8 cellular contexts compared by ENCODE assay signal in the genomic region with DNA sequence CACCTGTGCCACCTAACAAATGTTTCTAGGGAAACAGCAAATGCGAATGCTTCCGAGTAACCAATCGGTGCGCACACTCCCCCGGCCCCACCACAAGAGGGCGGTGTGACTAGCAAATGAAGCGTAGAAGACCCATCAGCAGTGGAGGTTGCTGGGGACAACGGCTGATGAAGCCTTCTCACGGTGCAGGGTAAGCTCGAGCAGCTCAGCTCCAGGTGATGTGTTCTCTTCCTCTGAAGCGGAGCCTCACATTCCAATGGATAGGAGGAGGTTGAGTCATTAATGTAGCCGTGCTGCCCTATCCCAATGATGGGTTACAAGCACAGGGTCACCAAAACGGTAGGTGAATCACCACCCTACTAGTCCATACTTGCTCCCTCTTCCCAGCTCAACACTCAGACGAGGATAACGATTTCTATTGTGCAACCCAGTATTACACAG.
DNase-seq lines count a peak whose midpoint lies in the region; ATAC-seq, FAIRE-seq and TF ChIP-seq lines count a peak whose summit lies in the region.

No MANE protein-coding gene starts in this region.

- no peaks in the 10 kb centered on the region for H3K23me2 ChIP-seq in H1 (ENCODE audit: low read depth, low read length)

- no peak for TF ChIP-seq EP300 in H1 (IDR thresholded peaks at IDR 0.05; ENCODE audit: borderline replicate concordance in 1 of 2, low read depth in 2 of 2, low read length in 2 of 2)

- peaks cover 0 to 8% (median 1%) of the 10 kb centered on the region in 4 experiments; a peak in 2 of 7 replicates for H3K4me1 ChIP-seq in H1 (replicated peaks in 1 of 4; ENCODE audit: control insufficient read depth in 3 of 4, insufficient read depth in 4 of 4, low read length in 3 of 4)

- peak; percentile 85 to 96 (median 95) for TF ChIP-seq CTCF in H1 (IDR thresholded peaks at IDR 0.05; ENCODE audit: control extremely low read depth in 1 of 3, insufficient read depth in 1 of 3, low read depth in 1 of 3, low read length in 3 of 3)
- TF ChIP-seq CTCF in nephron progenitor cell (IDR thresholded peaks at IDR 0.05) = peak; percentile 59

- no peak overlapping the region for H4K91ac ChIP-seq in H1 (replicated peaks; ENCODE audit: insufficient read length, low read length)

- no peak overlapping the region for H3K4me2 ChIP-seq in H1 (ENCODE audit: insufficient read depth in 1 of 2, low read depth in 2 of 2, low read length in 2 of 2)

- peaks cover 10% of the 10 kb centered on the region for H3K4me1 Mint-ChIP-seq in nephron progenitor cell

- DNase-seq in GM03348 (ENCODE audit: low spot score) (peak; percentile 49), MG63 (peak; percentile 47), UCSD-AML1 (lab: John Stamatoyannopoulos, UW; ENCODE audit: unreplicated experiment) (peak; percentile 53), H1 (ENCODE audit: low read depth in 1 of 2, low spot score in 2 of 2) (peak; percentile 43 to 91), nephron progenitor cell (peak; percentile 61), frontal cortex (ENCODE audit: low spot score in 2 of 2) (no peak), inferior parietal cortex (ENCODE audit: extremely low spot score) (no peak)

- no peaks in the 10 kb centered on the region for H3K79me1 ChIP-seq in H1 (ENCODE audit: low read depth, low read length)

- H3K18ac ChIP-seq in H1 (ENCODE audit: extremely low read depth, low read length) = no peak overlapping the region

- H4K20me1 ChIP-seq in H1 (replicated peaks in 1 of 2; ENCODE audit: control insufficient read depth in 1 of 2, insufficient read depth in 2 of 2, low read length in 2 of 2) = no peaks in the 10 kb centered on the region

- no peak overlapping the region for H3K14ac ChIP-seq in H1 (ENCODE audit: insufficient read length)

- no peak overlapping the region for H2BK12ac ChIP-seq in H1 (ENCODE audit: low read depth, low read length)

- H3K23ac ChIP-seq in H1 (ENCODE audit: insufficient read length) = no peak overlapping the region

- H2BK20ac ChIP-seq in H1 (ENCODE audit: low read length) = no peak overlapping the region

- 0 out of 2 replicates have a peak overlapping the region, but pooled peaks have one; percentile 86 for H2AFZ ChIP-seq in H1 (ENCODE audit: low read length)

- peak; percentile 77 to 79 for TF ChIP-seq RAD21 in H1 (IDR thresholded peaks at IDR 0.05 in 1 of 2, conservative IDR thresholded peaks at IDR 0.05 in 1 of 2; ENCODE audit: low read depth in 2 of 2, low read length in 2 of 2)

- H2BK120ac ChIP-seq in H1 (replicated peaks; ENCODE audit: low read depth, low read length) = no peak overlapping the region

- H2BK15ac ChIP-seq in H1 (ENCODE audit: low read length) = no peak overlapping the region

- H3K4me3 Mint-ChIP-seq in nephron progenitor cell = no peak overlapping the region

- no peak for TF ChIP-seq POLR2A in H1 (IDR thresholded peaks at IDR 0.05; ENCODE audit: control extremely low read depth in 1 of 2, low read depth in 2 of 2, low read length in 2 of 2)

- no peak overlapping the region for H2BK5ac ChIP-seq in H1 (ENCODE audit: low read depth, low read length)

- ATAC-seq in GM21619 (IDR thresholded peaks at IDR 0.05; ENCODE audit: unreplicated experiment) = no peak

- H3K4me3 ChIP-seq in MG63 (no peak overlapping the region), H1 (ENCODE audit: extremely low read depth in 1 of 4, insufficient read depth in 2 of 4, low read depth in 3 of 4, low read length in 4 of 4) (no peak overlapping the region)

- FAIRE-seq in H1 (lab: Jason Lieb, UNC) (peak; percentile 94), frontal cortex (lab: Jason Lieb, UNC) (no peak)

- no peak overlapping the region for H3K27ac ChIP-seq in H1 (ENCODE audit: low read depth, low read length)

- no peaks in the 10 kb centered on the region for H3K36me3 Mint-ChIP-seq in nephron progenitor cell (ENCODE audit: low read depth)

- no peak overlapping the region for H3K27ac Mint-ChIP-seq in nephron progenitor cell

- no peak overlapping the region for H4K5ac ChIP-seq in H1 (ENCODE audit: insufficient read length, low read depth, low read length)

- H3K36me3 ChIP-seq in MG63 = no peaks in the 10 kb centered on the region
- no peaks in the 10 kb centered on the region for H3K36me3 ChIP-seq in H1 (ENCODE audit: control insufficient read depth in 2 of 4, insufficient read depth in 4 of 4, low read length in 3 of 4)

- POLR2A ChIA-PET in H1 (lab: Charles Lee; ENCODE audit: partially characterized antibody) = no interaction called here

- H3K79me2 ChIP-seq in H1 (ENCODE audit: control insufficient read depth in 1 of 2, insufficient read depth in 2 of 2, low read length in 2 of 2) = no peaks in the 10 kb centered on the region

- H3K56ac ChIP-seq in H1 (replicated peaks; ENCODE audit: insufficient read length, low read depth, low read length) = no peak overlapping the region

- peaks cover 7% of the 10 kb centered on the region for H3K27me3 Mint-ChIP-seq in nephron progenitor cell (ENCODE audit: low read depth, poor library complexity)

- H3K27me3 ChIP-seq in MG63 = no peaks in the 10 kb centered on the region
- no peaks in the 10 kb centered on the region for H3K27me3 ChIP-seq in H1 (replicated peaks in 1 of 4; ENCODE audit: control insufficient read depth in 3 of 4, extremely low read depth in 1 of 4, insufficient read depth in 3 of 4, low read length in 3 of 4)

- no peaks in the 10 kb centered on the region for H3K9me3 ChIP-seq in MG63
- H3K9me3 ChIP-seq in H1 (ENCODE audit: insufficient read depth in 2 of 2, low read depth in 1 of 2, low read length in 1 of 2) = no peaks in the 10 kb centered on the region

- H3K9me3 Mint-ChIP-seq in nephron progenitor cell = peaks cover 20% of the 10 kb centered on the region

- CTCF ChIA-PET in H1 (lab: Charles Lee; ENCODE audit: partially characterized antibody) = no interaction called here

- no peak overlapping the region for H3K9ac ChIP-seq in H1 (replicated peaks in 1 of 4; ENCODE audit: extremely low read depth in 1 of 4, low read depth in 3 of 4, low read length in 3 of 4)

- H4K8ac ChIP-seq in H1 (ENCODE audit: extremely low read depth, insufficient read depth, low read length) = no peak overlapping the region

- no peak overlapping the region for H3K4ac ChIP-seq in H1 (replicated peaks; ENCODE audit: insufficient read length, low read depth, low read length)

- 36% methylated on average over 15 of the region's 15 CpGs; no CpG with 5 or more reads in 1 of the 2 experiments for WGBS in H1 (ENCODE audit: extremely low coverage in 1 of 2, insufficient coverage in 1 of 2, insufficient read length in 1 of 2, insufficient replicate concordance in 2 of 2, low coverage in 1 of 2, low lambda C conversion rate in 2 of 2, missing lambda C conversion rate in 1 of 2), 2 experiments

- no peak overlapping the region for H2AK5ac ChIP-seq in H1 (ENCODE audit: low read depth, low read length)

TF ChIP-seq in H1, 55 proteins besides CTCF, POLR2A, EP300 and RAD21:
- no peak for TF ChIP-seq CREB1 (IDR thresholded peaks at IDR 0.05)
- no peak for TF ChIP-seq POLR2AphosphoS5 (IDR thresholded peaks at IDR 0.05; ENCODE audit: low read depth, low read length)
- no peak for TF ChIP-seq HDAC2 (IDR thresholded peaks at IDR 0.05; ENCODE audit: borderline replicate concordance in 1 of 2, low read depth in 2 of 2, low read length in 2 of 2)
- TF ChIP-seq SIX5 (IDR thresholded peaks at IDR 0.05; ENCODE audit: low read depth, low read length) = no peak
- TF ChIP-seq BRCA1 (IDR thresholded peaks at IDR 0.05; ENCODE audit: low read depth, low read length) = no peak
- TF ChIP-seq HDAC6 (IDR thresholded peaks at IDR 0.05; ENCODE audit: low read depth, low read length) = no peak
- TF ChIP-seq CHD2 (IDR thresholded peaks at IDR 0.05; ENCODE audit: low read length) = no peak
- no peak for TF ChIP-seq RFX5 (IDR thresholded peaks at IDR 0.05; ENCODE audit: borderline replicate concordance, low read depth, low read length)
- no peak for TF ChIP-seq CEBPB (IDR thresholded peaks at IDR 0.05; ENCODE audit: low read depth, low read length)
- TF ChIP-seq TAF1 (IDR thresholded peaks at IDR 0.05; ENCODE audit: low read depth, low read length) = no peak
- TF ChIP-seq PHF8 (conservative IDR thresholded peaks at IDR 0.05; ENCODE audit: low read depth, low read length) = no peak
- TF ChIP-seq, protein P1, sequence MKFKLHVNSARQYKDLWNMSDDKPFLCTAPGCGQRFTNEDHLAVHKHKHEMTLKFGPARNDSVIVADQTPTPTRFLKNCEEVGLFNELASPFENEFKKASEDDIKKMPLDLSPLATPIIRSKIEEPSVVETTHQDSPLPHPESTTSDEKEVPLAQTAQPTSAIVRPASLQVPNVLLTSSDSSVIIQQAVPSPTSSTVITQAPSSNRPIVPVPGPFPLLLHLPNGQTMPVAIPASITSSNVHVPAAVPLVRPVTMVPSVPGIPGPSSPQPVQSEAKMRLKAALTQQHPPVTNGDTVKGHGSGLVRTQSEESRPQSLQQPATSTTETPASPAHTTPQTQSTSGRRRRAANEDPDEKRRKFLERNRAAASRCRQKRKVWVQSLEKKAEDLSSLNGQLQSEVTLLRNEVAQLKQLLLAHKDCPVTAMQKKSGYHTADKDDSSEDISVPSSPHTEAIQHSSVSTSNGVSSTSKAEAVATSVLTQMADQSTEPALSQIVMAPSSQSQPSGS (IDR thresholded peaks at IDR 0.05; ENCODE audit: low read length) = no peak

Comparison
In these comparisons a context has a peak if more than half of its experiments do, and no peak if none do; other contexts are left out.
1. DNase-seq: peak in GM03348 (single experiment), MG63 (single experiment), UCSD-AML1 (single experiment), H1 (2 of 2) and nephron progenitor cell (single experiment); none in frontal cortex (0 of 2) and inferior parietal cortex (single experiment).